2 cellular contexts compared by ENCODE assay signal in the genomic region with DNA sequence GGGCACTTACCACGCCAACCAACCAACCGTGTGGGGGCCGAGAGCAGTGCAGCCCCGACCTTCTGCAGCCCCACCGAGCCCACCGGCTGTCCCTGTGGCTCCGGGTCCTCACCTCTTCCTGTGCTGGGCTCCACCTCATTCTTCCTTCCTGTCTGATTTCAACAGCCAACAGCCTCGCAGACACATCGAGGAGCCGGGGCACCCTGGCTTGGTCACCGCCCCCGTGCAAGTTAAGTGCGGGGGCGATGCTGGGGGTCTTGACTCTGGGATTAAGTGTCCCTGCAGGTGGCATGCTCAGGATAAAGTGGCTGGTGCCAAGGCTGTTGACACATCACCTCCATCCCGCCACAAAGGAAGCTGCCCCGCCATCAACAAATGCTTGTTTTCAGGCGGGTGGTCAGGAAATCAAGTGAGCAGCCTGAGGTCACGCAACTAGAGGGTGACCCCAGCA.
A peak's percentile ranks its signal among the peaks of the same experiment; 100 is the strongest.
TF ChIP-seq lines count a peak whose summit lies in the region.

A gene with protein sequence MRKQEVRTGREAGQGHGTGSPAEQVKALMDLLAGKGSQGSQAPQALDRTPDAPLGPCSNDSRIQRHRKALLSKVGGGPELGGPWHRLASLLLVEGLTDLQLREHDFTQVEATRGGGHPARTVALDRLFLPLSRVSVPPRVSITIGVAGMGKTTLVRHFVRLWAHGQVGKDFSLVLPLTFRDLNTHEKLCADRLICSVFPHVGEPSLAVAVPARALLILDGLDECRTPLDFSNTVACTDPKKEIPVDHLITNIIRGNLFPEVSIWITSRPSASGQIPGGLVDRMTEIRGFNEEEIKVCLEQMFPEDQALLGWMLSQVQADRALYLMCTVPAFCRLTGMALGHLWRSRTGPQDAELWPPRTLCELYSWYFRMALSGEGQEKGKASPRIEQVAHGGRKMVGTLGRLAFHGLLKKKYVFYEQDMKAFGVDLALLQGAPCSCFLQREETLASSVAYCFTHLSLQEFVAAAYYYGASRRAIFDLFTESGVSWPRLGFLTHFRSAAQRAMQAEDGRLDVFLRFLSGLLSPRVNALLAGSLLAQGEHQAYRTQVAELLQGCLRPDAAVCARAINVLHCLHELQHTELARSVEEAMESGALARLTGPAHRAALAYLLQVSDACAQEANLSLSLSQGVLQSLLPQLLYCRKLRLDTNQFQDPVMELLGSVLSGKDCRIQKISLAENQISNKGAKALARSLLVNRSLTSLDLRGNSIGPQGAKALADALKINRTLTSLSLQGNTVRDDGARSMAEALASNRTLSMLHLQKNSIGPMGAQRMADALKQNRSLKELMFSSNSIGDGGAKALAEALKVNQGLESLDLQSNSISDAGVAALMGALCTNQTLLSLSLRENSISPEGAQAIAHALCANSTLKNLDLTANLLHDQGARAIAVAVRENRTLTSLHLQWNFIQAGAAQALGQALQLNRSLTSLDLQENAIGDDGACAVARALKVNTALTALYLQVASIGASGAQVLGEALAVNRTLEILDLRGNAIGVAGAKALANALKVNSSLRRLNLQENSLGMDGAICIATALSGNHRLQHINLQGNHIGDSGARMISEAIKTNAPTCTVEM (minus strand): TSS at position 102 of the 451 bp plus-strand sequence. CDS start 12,367 bp downstream, outside the sequence.

TF ChIP-seq in liver, 16 proteins besides CTCF, POLR2A, EP300 and RAD21:
- peak; percentile 80 for TF ChIP-seq NR2F2 (IDR thresholded peaks at IDR 0.05)
- TF ChIP-seq GABPA (IDR thresholded peaks at IDR 0.05 in 1 of 2, conservative IDR thresholded peaks at IDR 0.05 in 1 of 2): no peak

TF ChIP-seq in HepG2, 621 proteins besides CTCF, POLR2A, EP300 and RAD21:
- TF ChIP-seq USF2 (IDR thresholded peaks at IDR 0.05; ENCODE audit: low read depth, low read length) (no peak), USF2 (CRISPR knock-in tag; IDR thresholded peaks at IDR 0.05; ENCODE audit: borderline replicate concordance) (no peak), NCOR1 (IDR thresholded peaks at IDR 0.05; ENCODE audit: borderline replicate concordance, low read length) (no peak), ZNF615 (CRISPR knock-in tag; IDR thresholded peaks at IDR 0.05; ENCODE audit: borderline replicate concordance) (no peak), ZC3H4 (CRISPR knock-in tag; IDR thresholded peaks at IDR 0.05; ENCODE audit: borderline replicate concordance) (no peak), ZBTB46 (CRISPR knock-in tag; IDR thresholded peaks at IDR 0.05; ENCODE audit: borderline replicate concordance) (no peak), ZNF557 (CRISPR knock-in tag; IDR thresholded peaks at IDR 0.05) (no peak), FOXO1 (CRISPR knock-in tag; IDR thresholded peaks at IDR 0.05) (no peak), ELF3 (CRISPR knock-in tag; IDR thresholded peaks at IDR 0.05) (no peak), ARID3A (IDR thresholded peaks at IDR 0.05; ENCODE audit: low read depth, low read length) (no peak), NFIB (CRISPR knock-in tag; IDR thresholded peaks at IDR 0.05; ENCODE audit: borderline replicate concordance) (no peak), CBFB (CRISPR knock-in tag; IDR thresholded peaks at IDR 0.05) (no peak), KLF11 (CRISPR knock-in tag; IDR thresholded peaks at IDR 0.05) (no peak), HNRNPL (IDR thresholded peaks at IDR 0.05; ENCODE audit: low read depth, low read length) (no peak), FOXP1 (IDR thresholded peaks at IDR 0.05) (no peak), FOXP1 (CRISPR knock-in tag; IDR thresholded peaks at IDR 0.05) (no peak)
- TF ChIP-seq, protein P1, sequence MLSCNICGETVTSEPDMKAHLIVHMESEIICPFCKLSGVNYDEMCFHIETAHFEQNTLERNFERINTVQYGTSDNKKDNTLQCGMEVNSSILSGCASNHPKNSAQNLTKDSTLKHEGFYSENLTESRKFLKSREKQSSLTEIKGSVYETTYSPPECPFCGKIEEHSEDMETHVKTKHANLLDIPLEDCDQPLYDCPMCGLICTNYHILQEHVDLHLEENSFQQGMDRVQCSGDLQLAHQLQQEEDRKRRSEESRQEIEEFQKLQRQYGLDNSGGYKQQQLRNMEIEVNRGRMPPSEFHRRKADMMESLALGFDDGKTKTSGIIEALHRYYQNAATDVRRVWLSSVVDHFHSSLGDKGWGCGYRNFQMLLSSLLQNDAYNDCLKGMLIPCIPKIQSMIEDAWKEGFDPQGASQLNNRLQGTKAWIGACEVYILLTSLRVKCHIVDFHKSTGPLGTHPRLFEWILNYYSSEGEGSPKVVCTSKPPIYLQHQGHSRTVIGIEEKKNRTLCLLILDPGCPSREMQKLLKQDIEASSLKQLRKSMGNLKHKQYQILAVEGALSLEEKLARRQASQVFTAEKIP (CRISPR knock-in tag; IDR thresholded peaks at IDR 0.05; ENCODE audit: borderline replicate concordance): no peak
- TF ChIP-seq, protein P2, sequence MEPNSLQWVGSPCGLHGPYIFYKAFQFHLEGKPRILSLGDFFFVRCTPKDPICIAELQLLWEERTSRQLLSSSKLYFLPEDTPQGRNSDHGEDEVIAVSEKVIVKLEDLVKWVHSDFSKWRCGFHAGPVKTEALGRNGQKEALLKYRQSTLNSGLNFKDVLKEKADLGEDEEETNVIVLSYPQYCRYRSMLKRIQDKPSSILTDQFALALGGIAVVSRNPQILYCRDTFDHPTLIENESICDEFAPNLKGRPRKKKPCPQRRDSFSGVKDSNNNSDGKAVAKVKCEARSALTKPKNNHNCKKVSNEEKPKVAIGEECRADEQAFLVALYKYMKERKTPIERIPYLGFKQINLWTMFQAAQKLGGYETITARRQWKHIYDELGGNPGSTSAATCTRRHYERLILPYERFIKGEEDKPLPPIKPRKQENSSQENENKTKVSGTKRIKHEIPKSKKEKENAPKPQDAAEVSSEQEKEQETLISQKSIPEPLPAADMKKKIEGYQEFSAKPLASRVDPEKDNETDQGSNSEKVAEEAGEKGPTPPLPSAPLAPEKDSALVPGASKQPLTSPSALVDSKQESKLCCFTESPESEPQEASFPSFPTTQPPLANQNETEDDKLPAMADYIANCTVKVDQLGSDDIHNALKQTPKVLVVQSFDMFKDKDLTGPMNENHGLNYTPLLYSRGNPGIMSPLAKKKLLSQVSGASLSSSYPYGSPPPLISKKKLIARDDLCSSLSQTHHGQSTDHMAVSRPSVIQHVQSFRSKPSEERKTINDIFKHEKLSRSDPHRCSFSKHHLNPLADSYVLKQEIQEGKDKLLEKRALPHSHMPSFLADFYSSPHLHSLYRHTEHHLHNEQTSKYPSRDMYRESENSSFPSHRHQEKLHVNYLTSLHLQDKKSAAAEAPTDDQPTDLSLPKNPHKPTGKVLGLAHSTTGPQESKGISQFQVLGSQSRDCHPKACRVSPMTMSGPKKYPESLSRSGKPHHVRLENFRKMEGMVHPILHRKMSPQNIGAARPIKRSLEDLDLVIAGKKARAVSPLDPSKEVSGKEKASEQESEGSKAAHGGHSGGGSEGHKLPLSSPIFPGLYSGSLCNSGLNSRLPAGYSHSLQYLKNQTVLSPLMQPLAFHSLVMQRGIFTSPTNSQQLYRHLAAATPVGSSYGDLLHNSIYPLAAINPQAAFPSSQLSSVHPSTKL (CRISPR knock-in tag; IDR thresholded peaks at IDR 0.05): no peak
- TF ChIP-seq, protein P3, sequence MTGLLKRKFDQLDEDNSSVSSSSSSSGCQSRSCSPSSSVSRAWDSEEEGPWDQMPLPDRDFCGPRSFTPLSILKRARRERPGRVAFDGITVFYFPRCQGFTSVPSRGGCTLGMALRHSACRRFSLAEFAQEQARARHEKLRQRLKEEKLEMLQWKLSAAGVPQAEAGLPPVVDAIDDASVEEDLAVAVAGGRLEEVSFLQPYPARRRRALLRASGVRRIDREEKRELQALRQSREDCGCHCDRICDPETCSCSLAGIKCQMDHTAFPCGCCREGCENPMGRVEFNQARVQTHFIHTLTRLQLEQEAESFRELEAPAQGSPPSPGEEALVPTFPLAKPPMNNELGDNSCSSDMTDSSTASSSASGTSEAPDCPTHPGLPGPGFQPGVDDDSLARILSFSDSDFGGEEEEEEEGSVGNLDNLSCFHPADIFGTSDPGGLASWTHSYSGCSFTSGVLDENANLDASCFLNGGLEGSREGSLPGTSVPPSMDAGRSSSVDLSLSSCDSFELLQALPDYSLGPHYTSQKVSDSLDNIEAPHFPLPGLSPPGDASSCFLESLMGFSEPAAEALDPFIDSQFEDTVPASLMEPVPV (CRISPR knock-in tag; IDR thresholded peaks at IDR 0.05): no peak
